Comparison of ENCODE assay signal across 11 cellular contexts in genomic region chr2:74571058-74571457, GRCh38. TPM values are rescaled to one million over a fixed set of nuclear protein-coding genes. Genes with fewer than 3 reads are reported as not detected.
A peak's percentile ranks its signal among the peaks of the same experiment; 100 is the strongest.
DNase-seq lines count a peak whose midpoint lies in the region; ATAC-seq, FAIRE-seq and TF ChIP-seq lines count a peak whose summit lies in the region.
"Had no signal": no experiment of that assay in that cellular context is flagged by ENCODE, and none has a peak within 500 bp of the region (broad histone marks: within the 10 kb centered on the region; RNA-seq: fewer than 3 reads in every experiment).

No MANE protein-coding gene starts in this region.

- in situ Hi-C loops in brain microvascular endothelial cell (cut with HindIII; ENCODE audit: low pct_ligation_motif_present, low sequenced_read_pairs): no loop called here

- H3K27me3 ChIP-seq in right atrium auricular region (no peaks in the 10 kb centered on the region), brain microvascular endothelial cell (replicated peaks) (no peaks in the 10 kb centered on the region)
- H3K27me3 ChIP-seq: adrenal gland had no signal

- ATAC-seq in GM19023 (IDR thresholded peaks at IDR 0.05; ENCODE audit: unreplicated experiment): peak; percentile 64
- peak; percentile 72 for ATAC-seq in HG02852 (IDR thresholded peaks at IDR 0.05; ENCODE audit: unreplicated experiment)
- ATAC-seq: HCT116 had no signal

- TF ChIP-seq CTCF in right atrium auricular region (IDR thresholded peaks at IDR 0.05): no peak
- no peak for TF ChIP-seq CTCF in brain microvascular endothelial cell (IDR thresholded peaks at IDR 0.05; ENCODE audit: low read depth, low read length, missing control alignments)

- H3K4me1 ChIP-seq in right atrium auricular region: no peaks in the 10 kb centered on the region
- H3K4me1 ChIP-seq: adrenal gland had no signal

- no peaks in the 10 kb centered on the region for H3K9me3 ChIP-seq in right atrium auricular region
- H3K9me3 ChIP-seq: adrenal gland, thoracic aorta had no signal

- FAIRE-seq in GM12891 (lab: Jason Lieb, UNC): peak; percentile 96

- TF ChIP-seq POLR2A in GM12891 (IDR thresholded peaks at IDR 0.05; ENCODE audit: low read depth, low read length): no peak

- H3K27ac ChIP-seq in right atrium auricular region (no peak overlapping the region), brain microvascular endothelial cell (no peak overlapping the region)
- H3K27ac ChIP-seq: adrenal gland, thoracic aorta had no signal

- H3K36me3 ChIP-seq in right atrium auricular region (no peaks in the 10 kb centered on the region), brain microvascular endothelial cell (replicated peaks) (no peaks in the 10 kb centered on the region)
- H3K36me3 ChIP-seq: adrenal gland, thoracic aorta had no signal

- H3K4me3 ChIP-seq in right atrium auricular region (no peak overlapping the region), brain microvascular endothelial cell (ENCODE audit: low read depth, low read length) (no peak overlapping the region)
- H3K4me3 ChIP-seq: adrenal gland, thoracic aorta had no signal

- DNase-seq in GM12891 (ENCODE audit: insufficient read length, low spot score) (no peak), MV-4-11 (lab: John Stamatoyannopoulos, UW) (peak; percentile 32), NCI-H1436 (lab: John Stamatoyannopoulos, UW) (no peak), right atrium auricular region (ENCODE audit: low spot score) (no peak), brain microvascular endothelial cell (no peak), mucosa of gallbladder (ENCODE audit: low spot score) (no peak)
- DNase-seq: adrenal gland had no signal

TF ChIP-seq in GM12891, 5 proteins besides CTCF, POLR2A, EP300 and RAD21:
- TF ChIP-seq SPI1 (IDR thresholded peaks at IDR 0.05; ENCODE audit: low read depth, low read length) (peak; percentile 44), PAX5 (IDR thresholded peaks at IDR 0.05; ENCODE audit: insufficient read depth, low read length, severe bottlenecking) (peak; percentile 55), POU2F2 (IDR thresholded peaks at IDR 0.05; ENCODE audit: low read depth, low read length) (no peak)

RNA-seq across cellular contexts. Expression of gene DOK1, which starts 16.5 kb away (rescaled TPM):
- 27.6 TPM for polyA plus RNA-seq in GM12891 (2012; ENCODE audit: low read depth, missing spikeins)
- total RNA-seq in right atrium auricular region (10 to 100 TPM in 1 of 2 donors, 1 to 10 TPM in 1; 4.9 to 10.3 TPM), mucosa of gallbladder (31.9 TPM)

RNA-seq across cellular contexts. Expression of gene LOXL3, which starts 17.3 kb away (rescaled TPM):
- 3.3 TPM for polyA plus RNA-seq in GM12891 (2012; ENCODE audit: low read depth, missing spikeins)
- 1 to 10 TPM; 3.2 to 3.9 TPM for total RNA-seq in right atrium auricular region
- total RNA-seq in mucosa of gallbladder: 15.9 TPM

RNA-seq across cellular contexts. Expression of gene HTRA2, which starts 41.3 kb away (rescaled TPM):
- 58.5 TPM for polyA plus RNA-seq in GM12891 (2012; ENCODE audit: low read depth, missing spikeins)
- total RNA-seq in right atrium auricular region: 10 to 100 TPM; 16.0 to 27.3 TPM
- 31.0 TPM for total RNA-seq in mucosa of gallbladder

RNA-seq across cellular contexts. Expression of gene AUP1, which starts 41.6 kb away (rescaled TPM):
- polyA plus RNA-seq in GM12891 (2012; ENCODE audit: low read depth, missing spikeins): 96.8 TPM
- total RNA-seq in right atrium auricular region (10 to 100 TPM; 55.2 to 80.9 TPM), mucosa of gallbladder (146 TPM)

RNA-seq across cellular contexts. Expression of gene DQX1, which starts 45.0 kb away (rescaled TPM):
- 1.2 TPM for polyA plus RNA-seq in GM12891 (2012; ENCODE audit: low read depth, missing spikeins)
- total RNA-seq in right atrium auricular region (not detected), mucosa of gallbladder (0.43 TPM)
